22 cellular contexts compared by ENCODE assay signal in the genomic region with DNA sequence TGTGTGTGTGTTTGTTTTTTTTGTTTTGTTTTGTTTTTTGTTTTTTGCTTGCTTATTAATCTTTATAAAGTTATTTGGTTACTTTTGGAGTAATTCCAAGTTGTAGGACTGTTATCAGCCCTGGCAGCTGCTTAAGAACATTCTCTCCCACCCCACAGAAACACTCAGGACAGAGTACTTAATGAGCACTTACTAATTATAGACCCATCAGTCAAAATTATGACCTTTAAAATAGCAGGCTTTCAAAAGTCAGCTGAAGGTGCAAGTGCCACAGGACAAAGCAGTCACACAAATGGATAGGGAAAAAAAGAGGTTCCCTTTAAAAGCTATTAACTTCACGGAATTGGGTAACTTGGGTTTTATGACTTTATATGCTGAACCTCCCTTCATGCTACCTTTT.
DNase-seq lines count a peak whose midpoint lies in the region; ATAC-seq and TF ChIP-seq lines count a peak whose summit lies in the region.
"Had no signal": no experiment of that assay in that cellular context is flagged by ENCODE, and none has a peak within 500 bp of the region (broad histone marks: within the 10 kb centered on the region; RNA-seq: fewer than 3 reads in every experiment).

No MANE protein-coding gene starts in this region.

- no TSS peak for BruUV-seq in PC-3 (replicated peaks; lab: Mats Ljungman, UMichigan)

- H4K20me1 ChIP-seq in PC-3 (ENCODE audit: low read length) = no peaks in the 10 kb centered on the region

- WGBS in testis, 2 donors = 10 to 25% methylated on average over 1 of the region's 1 CpG

- no peak overlapping the region for H3K4me2 ChIP-seq in PC-3 (ENCODE audit: low read length)
- H3K4me2 ChIP-seq: GM23338, SK-N-SH had no signal

- no peak for TF ChIP-seq CTCF in testis (IDR thresholded peaks at IDR 0.05)
- no peak for TF ChIP-seq CTCF in PC-3 (conservative IDR thresholded peaks at IDR 0.05; ENCODE audit: low read depth, low read length)

- H3K4me1 ChIP-seq in testis (peaks cover 5% of the 10 kb centered on the region), PC-3 (ENCODE audit: insufficient read depth, low read length) (no peaks in the 10 kb centered on the region)
- H3K4me1 ChIP-seq: Caco-2 had no signal

- H3K36me3 ChIP-seq in testis (ENCODE audit: low read depth, missing control alignments) (no peaks in the 10 kb centered on the region), PC-3 (ENCODE audit: low read depth, low read length) (no peaks in the 10 kb centered on the region)
- H3K36me3 ChIP-seq: MG63 had no signal

- no peak for TF ChIP-seq POLR2A in testis (IDR thresholded peaks at IDR 0.05)

- no peaks in the 10 kb centered on the region for H3F3A ChIP-seq in PC-3 (ENCODE audit: low read length, unreplicated experiment)

- no peaks in the 10 kb centered on the region for H3K27me3 ChIP-seq in testis
- peaks cover 5% of the 10 kb centered on the region; the same call in 1 of the 2 replicates for H3K27me3 ChIP-seq in PC-3 (ENCODE audit: low read length)
- H3K27me3 ChIP-seq: MG63 had no signal

- CTCF ChIA-PET in PC-3 (lab: Charles Lee) = no interaction called here

- no peaks in the 10 kb centered on the region for H3K9me3 ChIP-seq in testis
- H3K9me3 ChIP-seq in PC-3 (ENCODE audit: low read length) = no peaks in the 10 kb centered on the region
- H3K9me3 ChIP-seq: Caco-2, MG63, SK-N-SH had no signal

- H2AFZ ChIP-seq in PC-3 (ENCODE audit: low read length) = no peak overlapping the region
- H2AFZ ChIP-seq: GM23338 had no signal

- peak overlapping the region; percentile 39 to 56 for H3K27ac ChIP-seq in testis
- H3K27ac ChIP-seq in PC-3 (ENCODE audit: low read length) = no peak overlapping the region

- H3K4me3 ChIP-seq in testis = no peak overlapping the region
- H3K4me3 ChIP-seq in PC-3 (ENCODE audit: low read length) = no peak overlapping the region
- H3K4me3 ChIP-seq: GM23338, MG63 had no signal

- POLR2A ChIA-PET in PC-3 (lab: Charles Lee; ENCODE audit: unreplicated experiment) = no interaction called here

- H3K79me2 ChIP-seq in PC-3 (ENCODE audit: low read length) = no peaks in the 10 kb centered on the region

- intact Hi-C loops in left cardiac atrium (cut with DNase I) = no loop called here
- intact Hi-C loops in testis (cut with DNase I; ENCODE audit: low total_unique reads) = no loop called here
- intact Hi-C loops in PC-3 (cut with micrococcal nuclease) = no loop called here

- H3K9ac ChIP-seq in PC-3 (ENCODE audit: low read length) = no peak overlapping the region
- H3K9ac ChIP-seq: SK-N-SH had no signal

- no peaks in the 10 kb centered on the region for H3K9me2 ChIP-seq in PC-3 (replicated peaks; ENCODE audit: low read length)
- H3K9me2 ChIP-seq: SK-N-SH had no signal

- peak; percentile 77 to 81 for ATAC-seq in left cardiac atrium
- no peak for ATAC-seq in PC-3
- no peak for ATAC-seq in HG03520 (IDR thresholded peaks at IDR 0.05; ENCODE audit: unreplicated experiment)
- ATAC-seq: GM23338 had no signal

- DNase-seq in NCI-H748 (lab: John Stamatoyannopoulos, UW; ENCODE audit: unreplicated experiment) (peak; percentile 30), NCI-H748 treated with DMSO at 0.1 percent for 48 hours (lab: John Stamatoyannopoulos, UW) (no peak), NCI-H69 (lab: John Stamatoyannopoulos, UW) (peak; percentile 79), left cardiac atrium (no peak), testis (peak; percentile 17), PC-3 (no peak), NCI-H2081 treated with DMSO at 0.1 percent for 48 hours (lab: John Stamatoyannopoulos, UW) (no peak)
- DNase-seq: 8988T, Caco-2, DMS153, EL, HCEC 1CT, Kasumi-1, MG63, NCI-H1092 treated with DMSO at 0.1 percent for 48 hours, NCI-H187 treated with DMSO at 0.1 percent for 48 hours, NCI-H2171 treated with DMSO at 0.1 percent for 48 hours, NCI-H510A treated with DMSO at 0.1 percent for 48 hours, SHP77 treated with DMSO at 0.1 percent for 48 hours, SK-N-SH had no signal

Comparison
In these comparisons a context has a peak if more than half of its experiments do, and no peak if none do; other contexts are left out.
1. DNase-seq: peak in NCI-H748 (single experiment), NCI-H69 (single experiment) and testis (single experiment); none in NCI-H748 treated with DMSO at 0.1 percent for 48 hours (single experiment), left cardiac atrium (single experiment), PC-3 (single experiment) and NCI-H2081 treated with DMSO at 0.1 percent for 48 hours (single experiment).
2. ATAC-seq: peak in left cardiac atrium (2 of 2); none in PC-3 (single experiment) and HG03520 (single experiment).